Comparison of ENCODE assay signal across 13 cellular contexts in genomic region chr7:143410523-143411004, GRCh38. TPM values are rescaled to one million over a fixed set of nuclear protein-coding genes. Genes with fewer than 3 reads are reported as not detected.
DNase-seq lines count a peak whose midpoint lies in the region; ATAC-seq and TF ChIP-seq lines count a peak whose summit lies in the region.
"Had no signal": no experiment of that assay in that cellular context is flagged by ENCODE, and none has a peak within 500 bp of the region (broad histone marks: within the 10 kb centered on the region; RNA-seq: fewer than 3 reads in every experiment).

No MANE protein-coding gene starts in this region.

- H3K27me3 Mint-ChIP-seq in CD4-positive, CD25-positive, alpha-beta regulatory T cell = peaks cover 26% of the 10 kb centered on the region
- H3K27me3 Mint-ChIP-seq in neural progenitor cell (ENCODE audit: insufficient read depth, low read depth) = peaks cover 15% of the 10 kb centered on the region
- no peaks in the 10 kb centered on the region for H3K27me3 Mint-ChIP-seq in activated T-cell treated with anti-CD3 and anti-CD28 coated beads, Interleukin-2, amount 50 U/mL, for 24 hours

- no peak for DNase-seq in CD4-positive, CD25-positive, alpha-beta regulatory T cell
- peak; percentile 99 for DNase-seq in MV-4-11 (lab: John Stamatoyannopoulos, UW)
- peak; percentile 44 for DNase-seq in fibroblast of gingiva (ENCODE audit: low read depth)
- DNase-seq in neural progenitor cell (ENCODE audit: low spot score) = no peak
- no peak for DNase-seq in head of caudate nucleus
- DNase-seq in activated T-cell treated with anti-CD3 and anti-CD28 coated beads for 4 hours = no peak
- DNase-seq in HuH-7 (ENCODE audit: low spot score) = no peak
- no peak for DNase-seq in activated T-cell treated with anti-CD3 and anti-CD28 coated beads, Interleukin-2, amount 50 U/mL, for 24 hours
- DNase-seq: NCI-H82, T1000 had no signal

- no peak overlapping the region for H3K27ac ChIP-seq in CD4-positive, CD25-positive, alpha-beta regulatory T cell (ENCODE audit: insufficient read depth, low read length, poor library complexity, severe bottlenecking)
- H3K27ac ChIP-seq in neural progenitor cell = no peak overlapping the region

- peaks cover 0 to 4% (median 0%) of the 10 kb centered on the region in 7 donors for H3K9me3 Mint-ChIP-seq in CD4-positive, CD25-positive, alpha-beta regulatory T cell
- peaks cover 6% of the 10 kb centered on the region for H3K9me3 Mint-ChIP-seq in neural progenitor cell
- H3K9me3 Mint-ChIP-seq in activated T-cell treated with anti-CD3 and anti-CD28 coated beads, Interleukin-2, amount 50 U/mL, for 24 hours = no peaks in the 10 kb centered on the region

- H3K4me3 Mint-ChIP-seq in CD4-positive, CD25-positive, alpha-beta regulatory T cell = no peak overlapping the region
- peak overlapping the region; percentile 76 for H3K4me3 Mint-ChIP-seq in neural progenitor cell
- no peak overlapping the region for H3K4me3 Mint-ChIP-seq in activated T-cell treated with anti-CD3 and anti-CD28 coated beads, Interleukin-2, amount 50 U/mL, for 24 hours

- H3K36me3 Mint-ChIP-seq in CD4-positive, CD25-positive, alpha-beta regulatory T cell = peaks cover 4% of the 10 kb centered on the region
- no peaks in the 10 kb centered on the region for H3K36me3 Mint-ChIP-seq in neural progenitor cell
- H3K36me3 Mint-ChIP-seq in activated T-cell treated with anti-CD3 and anti-CD28 coated beads, Interleukin-2, amount 50 U/mL, for 24 hours (ENCODE audit: low read depth) = no peaks in the 10 kb centered on the region

- H3K4me1 ChIP-seq in CD4-positive, CD25-positive, alpha-beta regulatory T cell (ENCODE audit: control insufficient read depth, insufficient read depth, low read length, poor library complexity, severe bottlenecking) = peaks cover 27% of the 10 kb centered on the region
- H3K4me1 ChIP-seq in neural progenitor cell = peaks cover 24% of the 10 kb centered on the region

- H3K4me1 Mint-ChIP-seq in CD4-positive, CD25-positive, alpha-beta regulatory T cell = peaks cover 12 to 57% (median 30%) of the 10 kb centered on the region in 4 donors
- H3K4me1 Mint-ChIP-seq in neural progenitor cell = peaks cover 43% of the 10 kb centered on the region
- H3K4me1 Mint-ChIP-seq in activated T-cell treated with anti-CD3 and anti-CD28 coated beads, Interleukin-2, amount 50 U/mL, for 24 hours (ENCODE audit: low read depth) = peaks cover 57% of the 10 kb centered on the region

- H3K4me3 ChIP-seq in CD4-positive, CD25-positive, alpha-beta regulatory T cell (ENCODE audit: low read depth, low read length) = no peak overlapping the region
- H3K4me3 ChIP-seq in neural progenitor cell = no peak overlapping the region

- no peak for ATAC-seq in CD4-positive, CD25-positive, alpha-beta regulatory T cell (ENCODE audit: low read depth in 2 of 2)

- peaks cover 14% of the 10 kb centered on the region for H3F3A ChIP-seq in neural progenitor cell (ENCODE audit: low read depth)

- H3K27ac Mint-ChIP-seq in CD4-positive, CD25-positive, alpha-beta regulatory T cell = peak overlapping the region in 2 of 3 donors; percentile 62 to 75
- no peak overlapping the region for H3K27ac Mint-ChIP-seq in neural progenitor cell
- H3K27ac Mint-ChIP-seq in activated T-cell treated with anti-CD3 and anti-CD28 coated beads, Interleukin-2, amount 50 U/mL, for 24 hours = no peak overlapping the region

- no peak for TF ChIP-seq CTCF in neural progenitor cell (IDR thresholded peaks at IDR 0.05)

- no peaks in the 10 kb centered on the region for H3K36me3 ChIP-seq in CD4-positive, CD25-positive, alpha-beta regulatory T cell (ENCODE audit: control insufficient read depth, insufficient read depth, low read length)
- no peaks in the 10 kb centered on the region for H3K36me3 ChIP-seq in neural progenitor cell

- H3K9me3 ChIP-seq in CD4-positive, CD25-positive, alpha-beta regulatory T cell (ENCODE audit: control insufficient read depth in 2 of 2, low read length in 2 of 2) = no peaks in the 10 kb centered on the region
- H3K9me3 ChIP-seq in neural progenitor cell (ENCODE audit: low read depth) = no peaks in the 10 kb centered on the region

- peak overlapping the region; percentile 14 for H3K4me2 ChIP-seq in neural progenitor cell

- peaks cover 4% of the 10 kb centered on the region for H3K27me3 ChIP-seq in CD4-positive, CD25-positive, alpha-beta regulatory T cell (ENCODE audit: control insufficient read depth, insufficient read depth, low read length)
- H3K27me3 ChIP-seq in neural progenitor cell = peaks cover 9% of the 10 kb centered on the region

- peak overlapping the region; percentile 78 for H2AFZ ChIP-seq in neural progenitor cell (replicated peaks)

- H3K79me2 ChIP-seq in neural progenitor cell (ENCODE audit: low read depth) = no peaks in the 10 kb centered on the region

- no peak overlapping the region for H3K9ac ChIP-seq in neural progenitor cell

- intact Hi-C loops in head of caudate nucleus (cut with DNase I) = loop anchor here (10.0 kb wide), 1 partner anchor 86 kb away; no protein-coding TSS in a partner anchor

- no peaks in the 10 kb centered on the region for H4K20me1 ChIP-seq in neural progenitor cell (ENCODE audit: low read depth)

RNA-seq across cellular contexts. Expression of gene EPHA1, which starts 1.9 kb away (rescaled TPM):
- total RNA-seq in CD4-positive, CD25-positive, alpha-beta regulatory T cell = 5.0 TPM
- 10 to 100 TPM in 1 of 4 donors, 1 to 10 TPM in 3; 1.4 to 10.3 (median 4.8) TPM for polyA plus RNA-seq in CD4-positive, CD25-positive, alpha-beta regulatory T cell
- total RNA-seq in neural progenitor cell (ENCODE audit: low replicate concordance) = 4.1 and 6.0 TPM in 2 replicates
- total RNA-seq: chondrocyte, glomerular endothelial cell had no signal

RNA-seq across cellular contexts. Expression of gene ZYX, which starts 29.4 kb away (rescaled TPM):
- total RNA-seq in CD4-positive, CD25-positive, alpha-beta regulatory T cell = 174 TPM
- 100 to 1,000 TPM in 1 of 4 donors, 10 to 100 TPM in 3; 81.1 to 105 (median 89.5) TPM for polyA plus RNA-seq in CD4-positive, CD25-positive, alpha-beta regulatory T cell
- 5.2 and 21.5 TPM in 2 replicates for total RNA-seq in neural progenitor cell (ENCODE audit: low replicate concordance)

RNA-seq across cellular contexts. Expression of gene TAS2R60, which starts 32.7 kb away (rescaled TPM):
- 0.42 TPM for total RNA-seq in CD4-positive, CD25-positive, alpha-beta regulatory T cell
- polyA plus RNA-seq in CD4-positive, CD25-positive, alpha-beta regulatory T cell = under 1 TPM in 2 of 4 donors, not detected in 2; 0.19 to 0.20 TPM
- not detected in 2 replicates for total RNA-seq in neural progenitor cell (ENCODE audit: low replicate concordance)
- total RNA-seq: chondrocyte, glomerular endothelial cell, M059J had no signal

RNA-seq across cellular contexts. Expression of gene FAM131B, which starts 48.1 kb away (rescaled TPM):
- total RNA-seq in CD4-positive, CD25-positive, alpha-beta regulatory T cell = 0.27 TPM
- polyA plus RNA-seq in CD4-positive, CD25-positive, alpha-beta regulatory T cell = under 1 TPM in 3 of 4 donors, not detected in 1; 0.14 to 0.36 (median 0.35) TPM
- 20.1 and 46.5 TPM in 2 replicates for total RNA-seq in neural progenitor cell (ENCODE audit: low replicate concordance)

Comparison
In these comparisons a context has a peak if more than half of its experiments do, and no peak if none do; other contexts are left out.
1. DNase-seq: peak in MV-4-11 (single experiment) and fibroblast of gingiva (single experiment); none in CD4-positive, CD25-positive, alpha-beta regulatory T cell (0 of 3), neural progenitor cell (single experiment), head of caudate nucleus (0 of 42), activated T-cell treated with anti-CD3 and anti-CD28 coated beads for 4 hours (single experiment), HuH-7 (single experiment) and activated T-cell treated with anti-CD3 and anti-CD28 coated beads, Interleukin-2, amount 50 U/mL, for 24 hours (single experiment).
2. H3K27ac Mint-ChIP-seq: peak in CD4-positive, CD25-positive, alpha-beta regulatory T cell (2 of 3); none in neural progenitor cell (single experiment) and activated T-cell treated with anti-CD3 and anti-CD28 coated beads, Interleukin-2, amount 50 U/mL, for 24 hours (single experiment).